Comparison of ENCODE assay signal across 20 cellular contexts in genomic region chr9:107731115-107731762, GRCh38.
"Had no signal": no experiment of that assay in that cellular context is flagged by ENCODE, and none has a peak within 500 bp of the region (broad histone marks: within the 10 kb centered on the region; RNA-seq: fewer than 3 reads in every experiment).

No MANE protein-coding gene starts in this region.

- H3K9me3 ChIP-seq: SK-N-SH had no signal

- H3K9ac ChIP-seq: SK-N-SH had no signal

- DNase-seq: Karpas-422, KG1, MM.1S, NCI-H1092 treated with DMSO at 0.1 percent for 48 hours, NCI-H1436, NCI-H187, NCI-H2029, NCI-H2081 treated with DMSO at 0.1 percent for 48 hours, NCI-H226, NCI-H446, NCI-H510A, NCI-H774, Right ventricle myocardium superior, RPMI8226, SIG-M5, SK-N-SH, SW 1271 had no signal

- H3K4me3 Mint-ChIP-seq: IgD-negative memory B cell had no signal

- H3K9me3 Mint-ChIP-seq: IgD-negative memory B cell had no signal

- ATAC-seq: HepG2 had no signal

- H3K27ac Mint-ChIP-seq: IgD-negative memory B cell had no signal

- H3K4me2 ChIP-seq: SK-N-SH had no signal

- H3K4me1 Mint-ChIP-seq: IgD-negative memory B cell had no signal

- FAIRE-seq: HepG2, RCC 7860 had no signal

- H3K36me3 Mint-ChIP-seq: IgD-negative memory B cell had no signal
